24 cellular contexts compared by ENCODE assay signal in genomic region chr14:50624447-50624846, GRCh38.
"Had no signal": no experiment of that assay in that cellular context is flagged by ENCODE, and none has a peak within 500 bp of the region (broad histone marks: within the 10 kb centered on the region; RNA-seq: fewer than 3 reads in every experiment).

No MANE protein-coding gene starts in this region.

- H3K27me3 Mint-ChIP-seq: T-cell had no signal

- H3K9me3 Mint-ChIP-seq: T-cell had no signal

- ATAC-seq: HepG2, T-cell had no signal

- H3K27ac Mint-ChIP-seq: T-cell had no signal

- H3K4me3 Mint-ChIP-seq: T-cell had no signal

- H3K4me1 Mint-ChIP-seq: T-cell had no signal

- DNase-seq: IMR-90, Karpas-422, KG1, MG63, MV-4-11, NCI-H1048, NCI-H1105, NCI-H1417, NCI-H146, NCI-H1694 treated with DMSO at 0.1 percent for 48 hours, NCI-H2029, NCI-H2081 treated with DMSO at 0.1 percent for 48 hours, NCI-H2171, NCI-H226, NCI-H446, NCI-H510A, NCI-H524 treated with DMSO at 0.1 percent for 48 hours, NCI-H69, NCI-H774, SHP77, SK-N-SH, SW 1271, T-cell had no signal
